ENCODE assay signal across 14 cellular contexts in genomic region chr11:44994753-44995152, GRCh38.
"Had no signal": no experiment of that assay in that cellular context is flagged by ENCODE, and none has a peak within 500 bp of the region (broad histone marks: within the 10 kb centered on the region; RNA-seq: fewer than 3 reads in every experiment).

No MANE protein-coding gene starts in this region.

- H3K9me3 ChIP-seq: gastrocnemius medialis, thoracic aorta had no signal

- H3K4me3 ChIP-seq: cardiac muscle cell, coronary artery, gastrocnemius medialis, skin epidermis, thoracic aorta had no signal

- H3K36me3 ChIP-seq: cardiac muscle cell, gastrocnemius medialis, thoracic aorta had no signal

- H3K4me3 Mint-ChIP-seq: activated CD4-positive, alpha-beta T cell treated with anti-CD3 and anti-CD28 coated beads for 36 hours; activated naive CD4-positive, alpha-beta T cell treated with anti-CD3 and anti-CD28 coated beads for 36 hours; naive thymus-derived CD8-positive, alpha-beta T cell; stimulated activated naive CD8-positive, alpha-beta T cell treated with anti-CD3 and anti-CD28 coated beads, Interleukin-15, amount 100 ng/mL, for 72 hours had no signal

- H3K27ac ChIP-seq: cardiac muscle cell, coronary artery, gastrocnemius medialis, skin epidermis, thoracic aorta, VCaP had no signal

- DNase-seq: activated CD4-positive, alpha-beta T cell treated with anti-CD3 and anti-CD28 coated beads for 36 hours; activated naive CD4-positive, alpha-beta T cell treated with anti-CD3 and anti-CD28 coated beads for 36 hours; effector CD8-positive, alpha-beta T cell; gastrocnemius medialis; mammary epithelial cell; naive thymus-derived CD8-positive, alpha-beta T cell; stimulated activated CD4-positive, alpha-beta T cell treated with anti-CD3 and anti-CD28 coated beads, Interleukin-4, amount 100 ng/mL, for 4 hours; stimulated activated naive CD8-positive, alpha-beta T cell treated with anti-CD3 and anti-CD28 coated beads, Interleukin-15, amount 100 ng/mL, for 72 hours had no signal

- H3K27me3 Mint-ChIP-seq: activated CD4-positive, alpha-beta T cell treated with anti-CD3 and anti-CD28 coated beads for 36 hours; stimulated activated naive CD8-positive, alpha-beta T cell treated with anti-CD3 and anti-CD28 coated beads, Interleukin-15, amount 100 ng/mL, for 72 hours had no signal

- H3K36me3 Mint-ChIP-seq: naive thymus-derived CD8-positive, alpha-beta T cell had no signal

- H3K4me1 Mint-ChIP-seq: activated CD4-positive, alpha-beta T cell treated with anti-CD3 and anti-CD28 coated beads for 36 hours; stimulated activated naive CD8-positive, alpha-beta T cell treated with anti-CD3 and anti-CD28 coated beads, Interleukin-15, amount 100 ng/mL, for 72 hours had no signal

- H3K9me3 Mint-ChIP-seq: activated naive CD4-positive, alpha-beta T cell treated with anti-CD3 and anti-CD28 coated beads for 36 hours; naive thymus-derived CD8-positive, alpha-beta T cell; stimulated activated naive CD8-positive, alpha-beta T cell treated with anti-CD3 and anti-CD28 coated beads, Interleukin-15, amount 100 ng/mL, for 72 hours had no signal

- H3K27ac Mint-ChIP-seq: activated CD4-positive, alpha-beta T cell treated with anti-CD3 and anti-CD28 coated beads for 36 hours; activated naive CD4-positive, alpha-beta T cell treated with anti-CD3 and anti-CD28 coated beads for 36 hours; naive thymus-derived CD8-positive, alpha-beta T cell; stimulated activated naive CD8-positive, alpha-beta T cell treated with anti-CD3 and anti-CD28 coated beads, Interleukin-15, amount 100 ng/mL, for 72 hours had no signal

- H3K27me3 ChIP-seq: cardiac muscle cell, gastrocnemius medialis had no signal

- ATAC-seq: activated CD4-positive, alpha-beta T cell treated with anti-CD3 and anti-CD28 coated beads for 36 hours; gastrocnemius medialis; left lobe of liver; naive thymus-derived CD8-positive, alpha-beta T cell; stimulated activated naive CD8-positive, alpha-beta T cell treated with anti-CD3 and anti-CD28 coated beads, Interleukin-15, amount 100 ng/mL, for 72 hours had no signal
